19 cellular contexts compared by ENCODE assay signal in the genomic region with DNA sequence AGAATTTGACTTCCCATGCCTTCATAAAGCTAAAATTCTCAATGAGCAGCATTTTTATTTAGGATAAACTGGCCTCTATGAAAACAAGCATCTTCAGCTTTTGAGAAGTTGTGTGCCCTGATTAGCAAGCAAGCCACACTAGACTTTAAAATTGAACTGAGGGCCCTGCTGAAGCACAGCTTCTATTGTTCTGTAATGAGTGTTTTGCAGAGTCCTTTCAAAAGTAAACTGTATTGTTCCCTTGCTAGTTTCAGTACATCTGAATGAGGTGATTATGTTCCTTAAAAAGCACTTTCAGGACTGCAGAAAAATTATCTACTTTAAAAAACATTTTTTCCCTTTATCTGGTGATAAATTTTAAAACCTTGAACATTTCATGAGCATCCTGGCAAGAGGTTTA.
"Had no signal": no experiment of that assay in that cellular context is flagged by ENCODE, and none has a peak within 500 bp of the region (broad histone marks: within the 10 kb centered on the region; RNA-seq: fewer than 3 reads in every experiment).

No MANE protein-coding gene starts in this region.

- H3K9me3 Mint-ChIP-seq: activated T-cell treated with anti-CD3 and anti-CD28 coated beads, Interleukin-2, amount 50 U/mL, for 24 hours; activated T-helper 17 cell treated with anti-CD3 and anti-CD28 coated beads, Interleukin-2, amount 50 U/mL, for 72 hours; natural killer cell treated with Interleukin-12 subunit alpha and Interleukin-12 subunit beta and Interleukin-15 and Interleukin-18, amount 100 ng/mL, for 72 hours; stimulated activated effector memory CD8-positive, alpha-beta T cell treated with anti-CD3 and anti-CD28 coated beads, Interleukin-12 subunit alpha, Interleukin-12 subunit beta, amount 100 ng/mL, for 72 hours; T-helper 2 cell treated with Interferon-gamma antibody and Interleukin-4, amounts not matched to agents 5 μg/mL and 100 μg/mL, for 36 hours had no signal

- H3K4me1 Mint-ChIP-seq: activated T-helper 17 cell treated with anti-CD3 and anti-CD28 coated beads, Interleukin-2, amount 50 U/mL, for 72 hours; stimulated activated effector memory CD8-positive, alpha-beta T cell treated with anti-CD3 and anti-CD28 coated beads, Interleukin-12 subunit alpha, Interleukin-12 subunit beta, amount 100 ng/mL, for 72 hours; stimulated activated naive CD8-positive, alpha-beta T cell treated with anti-CD3 and anti-CD28 coated beads, Interleukin-15, amount 100 ng/mL, for 72 hours had no signal

- H3K27me3 Mint-ChIP-seq: activated naive CD8-positive, alpha-beta T cell had no signal

- H3K4me3 Mint-ChIP-seq: activated naive CD8-positive, alpha-beta T cell; activated T-cell treated with anti-CD3 and anti-CD28 coated beads, Interleukin-2, amount 50 U/mL, for 24 hours; activated T-helper 17 cell treated with anti-CD3 and anti-CD28 coated beads, Interleukin-2, amount 50 U/mL, for 72 hours; natural killer cell treated with Interleukin-12 subunit alpha and Interleukin-12 subunit beta and Interleukin-15 and Interleukin-18, amount 100 ng/mL, for 72 hours; stimulated activated effector memory CD8-positive, alpha-beta T cell treated with anti-CD3 and anti-CD28 coated beads, Interleukin-12 subunit alpha, Interleukin-12 subunit beta, amount 100 ng/mL, for 72 hours; stimulated activated naive CD8-positive, alpha-beta T cell treated with anti-CD3 and anti-CD28 coated beads, Interleukin-15, amount 100 ng/mL, for 72 hours; T-helper 2 cell treated with Interferon-gamma antibody and Interleukin-4, amounts not matched to agents 5 μg/mL and 100 μg/mL, for 36 hours had no signal

- H3K36me3 Mint-ChIP-seq: activated naive CD8-positive, alpha-beta T cell; natural killer cell treated with Interleukin-12 subunit alpha and Interleukin-12 subunit beta and Interleukin-15 and Interleukin-18, amount 100 ng/mL, for 72 hours; stimulated activated effector memory CD8-positive, alpha-beta T cell treated with anti-CD3 and anti-CD28 coated beads, Interleukin-12 subunit alpha, Interleukin-12 subunit beta, amount 100 ng/mL, for 72 hours had no signal

- H3K27ac Mint-ChIP-seq: activated naive CD8-positive, alpha-beta T cell; activated T-cell treated with anti-CD3 and anti-CD28 coated beads, Interleukin-2, amount 50 U/mL, for 24 hours; activated T-helper 17 cell treated with anti-CD3 and anti-CD28 coated beads, Interleukin-2, amount 50 U/mL, for 72 hours; natural killer cell treated with Interleukin-12 subunit alpha and Interleukin-12 subunit beta and Interleukin-15 and Interleukin-18, amount 100 ng/mL, for 72 hours; stimulated activated effector memory CD8-positive, alpha-beta T cell treated with anti-CD3 and anti-CD28 coated beads, Interleukin-12 subunit alpha, Interleukin-12 subunit beta, amount 100 ng/mL, for 72 hours; stimulated activated naive CD8-positive, alpha-beta T cell treated with anti-CD3 and anti-CD28 coated beads, Interleukin-15, amount 100 ng/mL, for 72 hours; T-helper 2 cell treated with Interferon-gamma antibody and Interleukin-4, amounts not matched to agents 5 μg/mL and 100 μg/mL, for 36 hours had no signal

- DNase-seq: activated CD4-positive, alpha-beta T cell treated with anti-CD3 and anti-CD28 coated beads for 1 hour; activated CD8-positive, alpha-beta memory T cell treated with anti-CD3 and anti-CD28 coated beads for 24 hours; activated CD8-positive, alpha-beta memory T cell treated with anti-CD3 and anti-CD28 coated beads, Interleukin-2, amount 50 U/mL, for 4 hours; activated T-cell treated with anti-CD3 and anti-CD28 coated beads, Interleukin-2, amount 50 U/mL, for 24 hours; adrenal gland; central memory CD4-positive, alpha-beta T cell; dermis blood vessel endothelial cell; effector CD8-positive, alpha-beta T cell; hippocampal formation; left ventricle myocardium superior; pancreas; right lobe of liver; stimulated activated CD4-positive, alpha-beta T cell treated with anti-CD3 and anti-CD28 coated beads, Interleukin-2, amount 100 ng/mL, for 24 hours; stimulated activated naive CD8-positive, alpha-beta T cell treated with anti-CD3 and anti-CD28 coated beads, Interleukin-15, amount 100 ng/mL, for 72 hours had no signal
